In genomic region chr4:83490876-83491450, GRCh38 we compare ENCODE assay signal across 8 cellular contexts. TPM values are rescaled to one million over a fixed set of nuclear protein-coding genes. Genes with fewer than 3 reads are reported as not detected.
DNase-seq lines count a peak whose midpoint lies in the region; ATAC-seq and TF ChIP-seq lines count a peak whose summit lies in the region.

No MANE protein-coding gene starts in this region.

- no peaks in the 10 kb centered on the region for H3K9me3 ChIP-seq in MM.1S (replicated peaks; ENCODE audit: insufficient read depth, low read length)

- H3K27ac Mint-ChIP-seq in naive B cell, result no peak overlapping the region

- peaks cover 0 to 6% (median 5%) of the 10 kb centered on the region in 3 donors for H3K4me1 Mint-ChIP-seq in naive B cell

- no peak overlapping the region for H3K4me2 ChIP-seq in MM.1S (ENCODE audit: low read depth, low read length)

- H3K36me3 ChIP-seq in MM.1S (replicated peaks; ENCODE audit: insufficient read depth, low read length), result no peaks in the 10 kb centered on the region

- no peaks in the 10 kb centered on the region for H3K36me3 Mint-ChIP-seq in naive B cell

- H3F3A ChIP-seq in MM.1S (ENCODE audit: insufficient read depth, low read length), result no peaks in the 10 kb centered on the region

- H3K4me1 ChIP-seq in MM.1S (ENCODE audit: low read length), result no peaks in the 10 kb centered on the region

- TF ChIP-seq CTCF in MM.1S (IDR thresholded peaks at IDR 0.05; ENCODE audit: low read length) (peak; percentile 82), cardiac fibroblast (IDR thresholded peaks at IDR 0.05; ENCODE audit: low read depth, low read length) (peak; percentile 86)

- H3K79me2 ChIP-seq in MM.1S (ENCODE audit: low read length), result no peaks in the 10 kb centered on the region

- no peaks in the 10 kb centered on the region for H3K27me3 ChIP-seq in MM.1S (replicated peaks; ENCODE audit: insufficient read depth, low read length)

- no peaks in the 10 kb centered on the region for H3K27me3 Mint-ChIP-seq in naive B cell

- H3K4me3 ChIP-seq in MM.1S (ENCODE audit: low read length) (no peak overlapping the region), cardiac fibroblast (replicated peaks in 1 of 2; ENCODE audit: low read depth in 2 of 2, low read length in 2 of 2) (no peak overlapping the region)

- H4K20me1 ChIP-seq in MM.1S (ENCODE audit: insufficient read depth, low read length), result no peaks in the 10 kb centered on the region

- no peaks in the 10 kb centered on the region for H3K9me2 ChIP-seq in MM.1S (replicated peaks; ENCODE audit: insufficient read depth, low read length)

- no peak overlapping the region for H3K4me3 Mint-ChIP-seq in naive B cell

- H3K9me3 Mint-ChIP-seq in naive B cell, result no peaks in the 10 kb centered on the region

- no peak overlapping the region for H3K27ac ChIP-seq in MM.1S (ENCODE audit: low read length)

- no peak overlapping the region for H2AFZ ChIP-seq in MM.1S (ENCODE audit: low read length)

- H3K9ac ChIP-seq in MM.1S (ENCODE audit: low read length), result no peak overlapping the region

- ATAC-seq in GM21825 (IDR thresholded peaks at IDR 0.05; ENCODE audit: unreplicated experiment) (peak; percentile 69), naive B cell (ENCODE audit: low read depth in 2 of 2) (peak; percentile 50 to 61)

- DNase-seq in activated T-cell treated with anti-CD3 and anti-CD28 coated beads for 4 hours, result peak; percentile 14
- no peak for DNase-seq in activated T-cell treated with anti-CD3 and anti-CD28 coated beads, Interleukin-2, amount 50 U/mL, for 1 hour
- peak; percentile 44 for DNase-seq in MM.1S
- DNase-seq in cardiac fibroblast (ENCODE audit: low read depth in 2 of 2), result peak; percentile 42 to 52
- DNase-seq in naive B cell, result peak; percentile 14
- no peak for DNase-seq in activated effector memory CD4-positive, alpha-beta T cell treated with anti-CD3 and anti-CD28 coated beads, Interleukin-2, amount 50 U/mL, for 16 hours
- DNase-seq in NCI-H2171 treated with DMSO at 0.1 percent for 48 hours (lab: John Stamatoyannopoulos, UW), result no peak

RNA-seq across cellular contexts. Expression of gene ABRAXAS1, which starts 6.1 kb away (rescaled TPM):
- polyA plus RNA-seq in naive B cell (ENCODE audit: low read depth in 6 of 6), result 10 to 100 TPM in 5 of 6 donors, 1 to 10 TPM in 1; 8.7 to 21.2 (median 14.7) TPM

RNA-seq across cellular contexts. Expression of gene MRPS18C, which starts 35.1 kb away (rescaled TPM):
- 10 to 100 TPM; 58.5 to 88.7 (median 81.4) TPM for polyA plus RNA-seq in naive B cell (ENCODE audit: low read depth in 6 of 6)

RNA-seq across cellular contexts. Expression of gene HELQ, which starts 35.3 kb away (rescaled TPM):
- polyA plus RNA-seq in naive B cell (ENCODE audit: low read depth in 6 of 6), result 10 to 100 TPM; 31.6 to 41.1 (median 39.7) TPM

RNA-seq across cellular contexts. Expression of gene GPAT3, which starts 44.9 kb away (rescaled TPM):
- polyA plus RNA-seq in naive B cell (ENCODE audit: low read depth in 6 of 6), result under 1 TPM in 1 of 6 donors, not detected in 5; 0.53 TPM

Comparison
In these comparisons a context has a peak if more than half of its experiments do, and no peak if none do; other contexts are left out.
1. DNase-seq: peak in activated T-cell treated with anti-CD3 and anti-CD28 coated beads for 4 hours (single experiment), MM.1S (single experiment), cardiac fibroblast (2 of 2) and naive B cell (single experiment); none in activated T-cell treated with anti-CD3 and anti-CD28 coated beads, Interleukin-2, amount 50 U/mL, for 1 hour (single experiment), activated effector memory CD4-positive, alpha-beta T cell treated with anti-CD3 and anti-CD28 coated beads, Interleukin-2, amount 50 U/mL, for 16 hours (single experiment) and NCI-H2171 treated with DMSO at 0.1 percent for 48 hours (single experiment).